ENCODE assay signal across 15 cellular contexts in the genomic region with DNA sequence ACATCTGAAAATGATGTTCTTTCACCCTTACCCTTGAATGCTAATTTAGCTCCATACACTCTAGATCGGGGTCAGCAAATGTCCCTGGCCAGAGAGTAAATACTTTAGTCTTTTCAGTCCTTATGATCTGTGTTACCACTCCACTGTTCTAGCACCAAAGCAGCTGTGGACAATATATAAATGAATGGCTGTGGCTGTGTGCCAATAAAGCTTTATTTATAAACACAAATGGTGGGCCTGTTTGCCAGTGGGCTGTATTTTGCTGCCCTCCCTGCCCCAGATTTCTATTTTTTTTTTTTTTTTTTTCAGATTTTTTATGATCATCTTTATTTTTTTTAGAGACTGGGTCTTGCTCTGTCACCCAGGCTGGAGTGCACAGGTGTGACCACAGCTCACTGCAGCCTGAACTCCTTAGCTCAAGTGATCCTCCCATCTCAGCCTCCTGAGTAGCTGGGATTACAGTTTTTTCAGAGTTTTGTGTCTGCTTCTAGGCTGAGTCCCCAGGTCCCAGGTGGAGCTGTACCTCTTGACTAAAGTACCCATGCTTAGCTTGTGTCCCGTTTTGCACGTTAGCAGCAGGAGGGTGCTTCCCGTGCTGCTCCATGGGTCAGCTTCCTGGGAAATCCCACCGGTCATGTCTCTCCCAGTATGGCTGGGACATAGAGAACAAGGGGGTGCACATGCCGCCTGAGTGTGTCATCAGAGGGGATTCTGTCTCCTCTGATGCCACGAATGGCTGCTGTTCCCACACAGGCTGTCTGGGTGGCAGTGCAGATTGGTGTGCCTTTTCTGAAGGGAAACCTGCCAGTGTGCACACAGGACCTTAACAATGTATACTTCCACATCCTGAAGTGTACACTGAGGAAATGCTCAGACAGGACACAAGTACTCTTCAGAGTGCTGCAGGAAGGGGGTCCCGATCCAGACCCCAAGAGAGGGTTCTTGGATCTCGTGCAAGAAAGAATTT. TPM values are rescaled to one million over a fixed set of nuclear protein-coding genes. Genes with fewer than 3 reads are reported as not detected.
DNase-seq lines count a peak whose midpoint lies in the region; ATAC-seq and TF ChIP-seq lines count a peak whose summit lies in the region.
"Had no signal": no experiment of that assay in that cellular context is flagged by ENCODE, and none has a peak within 500 bp of the region (broad histone marks: within the 10 kb centered on the region; RNA-seq: fewer than 3 reads in every experiment).

No MANE protein-coding gene starts in this region.

- no peak for TF ChIP-seq POLR2A in adrenal gland (IDR thresholded peaks at IDR 0.05)

- 63 to 71% (median 67%) methylated on average over 7 to 9 of the region's 9 CpGs for WGBS in adrenal gland, 4 donors
- WGBS in liver = 60% methylated on average over 9 of the region's 9 CpGs

- H3K27ac Mint-ChIP-seq in activated naive CD8-positive, alpha-beta T cell treated with anti-CD3 and anti-CD28 coated beads, Interleukin-2, amount 10 ng/mL, durations not matched to agents 7 days and 5 days = no peak overlapping the region
- no peak overlapping the region for H3K27ac Mint-ChIP-seq in activated naive CD8-positive, alpha-beta T cell treated with anti-CD3 and anti-CD28 coated beads, Interleukin-2, amount 50 U/mL, for 24 hours
- H3K27ac Mint-ChIP-seq: activated naive CD4-positive, alpha-beta T cell treated with anti-CD3 and anti-CD28 coated beads, Interleukin-2, amount 50 U/mL, for 24 hours had no signal

- H3K9me3 ChIP-seq in adrenal gland (replicated peaks in 1 of 3) = peaks cover 0 to 13% (median 0%) of the 10 kb centered on the region in 3 donors
- no peaks in the 10 kb centered on the region for H3K9me3 ChIP-seq in liver (ENCODE audit: control insufficient read depth in 4 of 4, low read length in 3 of 4)
- H3K9me3 ChIP-seq in tibial artery = no peaks in the 10 kb centered on the region
- H3K9me3 ChIP-seq: thyroid gland had no signal

- POLR2A ChIA-PET in activated naive CD8-positive, alpha-beta T cell treated with anti-CD3 and anti-CD28 coated beads, Interleukin-2, amount 10 ng/mL, durations not matched to agents 7 days and 5 days (lab: Charles Lee) = interaction anchor here (0.7 to 1.1 kb wide), 2 partner anchors 15 to 19 kb away, joined by 3 read pairs; no protein-coding TSS in a partner anchor

- H3K27me3 ChIP-seq in adrenal gland = no peaks in the 10 kb centered on the region
- H3K27me3 ChIP-seq in liver (ENCODE audit: control insufficient read depth in 4 of 4, insufficient read depth in 4 of 4, low read length in 3 of 4) = no peaks in the 10 kb centered on the region
- peaks cover 0 to 27% of the 10 kb centered on the region in 2 donors for H3K27me3 ChIP-seq in tibial artery
- H3K27me3 ChIP-seq: thyroid gland had no signal

- H3K4me1 ChIP-seq in adrenal gland (replicated peaks in 1 of 2) (peaks cover 3 to 6% of the 10 kb centered on the region in 2 donors), liver (ENCODE audit: control insufficient read depth in 4 of 4, insufficient read depth in 4 of 4, low read length in 3 of 4) (peaks cover 0 to 19% (median 2%) of the 10 kb centered on the region in 4 donors), tibial artery (no peaks in the 10 kb centered on the region)
- H3K4me1 ChIP-seq: thyroid gland had no signal

- no peaks in the 10 kb centered on the region for H3K9me3 Mint-ChIP-seq in activated naive CD8-positive, alpha-beta T cell treated with anti-CD3 and anti-CD28 coated beads, Interleukin-2, amount 10 ng/mL, durations not matched to agents 7 days and 5 days
- H3K9me3 Mint-ChIP-seq in activated naive CD8-positive, alpha-beta T cell treated with anti-CD3 and anti-CD28 coated beads, Interleukin-2, amount 50 U/mL, for 24 hours = no peaks in the 10 kb centered on the region
- H3K9me3 Mint-ChIP-seq: activated naive CD4-positive, alpha-beta T cell treated with anti-CD3 and anti-CD28 coated beads, Interleukin-2, amount 50 U/mL, for 24 hours had no signal

- H3K9ac ChIP-seq in liver (ENCODE audit: low read depth in 1 of 2, low read length in 2 of 2) = no peak overlapping the region

- peaks cover 2% of the 10 kb centered on the region for H3K36me3 Mint-ChIP-seq in activated naive CD8-positive, alpha-beta T cell treated with anti-CD3 and anti-CD28 coated beads, Interleukin-2, amount 10 ng/mL, durations not matched to agents 7 days and 5 days
- H3K36me3 Mint-ChIP-seq in activated naive CD8-positive, alpha-beta T cell treated with anti-CD3 and anti-CD28 coated beads, Interleukin-2, amount 50 U/mL, for 24 hours (ENCODE audit: low read depth) = no peaks in the 10 kb centered on the region

- no peak for ATAC-seq in activated naive CD8-positive, alpha-beta T cell treated with anti-CD3 and anti-CD28 coated beads, Interleukin-2, amount 10 ng/mL, durations not matched to agents 7 days and 5 days (ENCODE audit: low read depth)
- no peak for ATAC-seq in activated naive CD8-positive, alpha-beta T cell treated with anti-CD3 and anti-CD28 coated beads, Interleukin-2, amount 50 U/mL, for 24 hours
- no peak for ATAC-seq in HG03432 (IDR thresholded peaks at IDR 0.05; ENCODE audit: unreplicated experiment)

- no peaks in the 10 kb centered on the region for H3K36me3 ChIP-seq in adrenal gland (replicated peaks in 1 of 2)
- no peaks in the 10 kb centered on the region for H3K36me3 ChIP-seq in liver (ENCODE audit: control insufficient read depth in 4 of 4, insufficient read depth in 3 of 4, low read depth in 1 of 4, low read length in 3 of 4)
- H3K36me3 ChIP-seq in tibial artery = no peaks in the 10 kb centered on the region
- H3K36me3 ChIP-seq: thyroid gland had no signal

- H3K4me3 Mint-ChIP-seq in activated naive CD8-positive, alpha-beta T cell treated with anti-CD3 and anti-CD28 coated beads, Interleukin-2, amount 10 ng/mL, durations not matched to agents 7 days and 5 days = peak overlapping the region; percentile 44
- H3K4me3 Mint-ChIP-seq in activated naive CD8-positive, alpha-beta T cell treated with anti-CD3 and anti-CD28 coated beads, Interleukin-2, amount 50 U/mL, for 24 hours = no peak overlapping the region
- H3K4me3 Mint-ChIP-seq: activated naive CD4-positive, alpha-beta T cell treated with anti-CD3 and anti-CD28 coated beads, Interleukin-2, amount 50 U/mL, for 24 hours had no signal

- DNase-seq in activated naive CD8-positive, alpha-beta T cell treated with anti-CD3 and anti-CD28 coated beads, Interleukin-2, amount 10 ng/mL, durations not matched to agents 7 days and 5 days = no peak
- DNase-seq in activated naive CD8-positive, alpha-beta T cell treated with anti-CD3 and anti-CD28 coated beads, Interleukin-2, amount 50 U/mL, for 24 hours = no peak
- DNase-seq in adrenal gland (peak in 1 of 7 donors; percentile 50), tibial artery (peak in 1 of 2 donors; percentile 37), DMS53 treated with DMSO at 0.1 percent for 48 hours (lab: John Stamatoyannopoulos, UW; ENCODE audit: unreplicated experiment) (no peak), occipital lobe (lab: John Stamatoyannopoulos, UW) (no peak)
- DNase-seq: activated CD8-positive, alpha-beta memory T cell treated with anti-CD3 and anti-CD28 coated beads, Interleukin-2, amount 50 U/mL, for 48 hours; effector CD8-positive, alpha-beta T cell; GOT3; NCI-H774; stimulated activated CD4-positive, alpha-beta T cell treated with anti-CD3 and anti-CD28 coated beads, Interleukin-2, amount 100 ng/mL, for 24 hours; thyroid gland had no signal

- intact Hi-C loops in adrenal gland (cut with DNase I) = no loop called here
- intact Hi-C loops in tibial artery (cut with DNase I; ENCODE audit: low total_unique reads) = no loop called here

- H3K27ac ChIP-seq in adrenal gland = peak overlapping the region in 3 of 5 donors; percentile 2 to 61 (median 5)
- H3K27ac ChIP-seq in liver (ENCODE audit: low read depth in 1 of 2, low read length in 2 of 2) = peak overlapping the region; percentile 20 to 60
- H3K27ac ChIP-seq in tibial artery = no peak overlapping the region
- H3K27ac ChIP-seq: thyroid gland had no signal

- no peak for TF ChIP-seq RAD21 in liver (IDR thresholded peaks at IDR 0.05)

- TF ChIP-seq CTCF in adrenal gland (IDR thresholded peaks at IDR 0.05) = no peak
- no peak for TF ChIP-seq CTCF in liver (IDR thresholded peaks at IDR 0.05; ENCODE audit: low read depth, low read length, missing input control)
- TF ChIP-seq CTCF in tibial artery (IDR thresholded peaks at IDR 0.05) = no peak

- H3K4me1 Mint-ChIP-seq in activated naive CD8-positive, alpha-beta T cell treated with anti-CD3 and anti-CD28 coated beads, Interleukin-2, amount 10 ng/mL, durations not matched to agents 7 days and 5 days = no peaks in the 10 kb centered on the region
- H3K4me1 Mint-ChIP-seq in activated naive CD8-positive, alpha-beta T cell treated with anti-CD3 and anti-CD28 coated beads, Interleukin-2, amount 50 U/mL, for 24 hours = no peaks in the 10 kb centered on the region
- H3K4me1 Mint-ChIP-seq: activated naive CD4-positive, alpha-beta T cell treated with anti-CD3 and anti-CD28 coated beads, Interleukin-2, amount 50 U/mL, for 24 hours had no signal

- H3K4me3 ChIP-seq in adrenal gland (peak overlapping the region in 1 of 4 donors; percentile 48), liver (ENCODE audit: low read depth in 1 of 3, low read length in 3 of 3) (peak overlapping the region; percentile 35 to 47 (median 40)), tibial artery (peak overlapping the region; percentile 2 to 25)
- H3K4me3 ChIP-seq: thyroid gland had no signal

- H3K27me3 Mint-ChIP-seq in activated naive CD8-positive, alpha-beta T cell treated with anti-CD3 and anti-CD28 coated beads, Interleukin-2, amount 10 ng/mL, durations not matched to agents 7 days and 5 days = peaks cover 61% of the 10 kb centered on the region
- peaks cover 43% of the 10 kb centered on the region for H3K27me3 Mint-ChIP-seq in activated naive CD8-positive, alpha-beta T cell treated with anti-CD3 and anti-CD28 coated beads, Interleukin-2, amount 50 U/mL, for 24 hours

TF ChIP-seq in liver, 16 proteins besides CTCF, POLR2A, EP300 and RAD21:
- TF ChIP-seq NR2F2 (IDR thresholded peaks at IDR 0.05) (no peak), HNF4A (conservative IDR thresholded peaks at IDR 0.05) (no peak)
TF ChIP-seq in liver: peak in this region for 0.

RNA-seq across cellular contexts. Expression of a gene that starts 16.0 kb away (rescaled TPM):
- total RNA-seq in activated naive CD8-positive, alpha-beta T cell treated with anti-CD3 and anti-CD28 coated beads, Interleukin-2, amount 10 ng/mL, durations not matched to agents 7 days and 5 days = 10 to 100 TPM; 36.3 to 37.9 TPM
- total RNA-seq in adrenal gland (100 to 1,000 TPM in 2 of 8 donors, 10 to 100 TPM in 6; 43.7 to 249 (median 74.8) TPM), liver (10 to 100 TPM in 1 of 2 donors, 1 to 10 TPM in 1; 9.8 to 35.2 TPM), occipital lobe (17.3 TPM)
- polyA plus RNA-seq in adrenal gland (100 to 1,000 TPM in 1 of 3 donors, 10 to 100 TPM in 2; 35.8 to 439 (median 77.0) TPM), liver (10 to 100 TPM; 45.2 to 98.1 TPM)

RNA-seq across cellular contexts. Expression of a gene that starts 40.7 kb away (rescaled TPM):
- 10 to 100 TPM; 25.8 to 27.1 TPM for total RNA-seq in activated naive CD8-positive, alpha-beta T cell treated with anti-CD3 and anti-CD28 coated beads, Interleukin-2, amount 10 ng/mL, durations not matched to agents 7 days and 5 days
- total RNA-seq in adrenal gland (10 to 100 TPM; 28.9 to 60.8 (median 33.2) TPM), liver (10 to 100 TPM; 12.8 to 13.8 TPM), occipital lobe (21.7 TPM)
- polyA plus RNA-seq in adrenal gland (10 to 100 TPM; 13.3 to 26.6 (median 14.9) TPM), liver (10 to 100 TPM in 1 of 2 donors, 1 to 10 TPM in 1; 3.6 to 12.5 TPM)

Comparison
In these comparisons a context has a peak if more than half of its experiments do, and no peak if none do; other contexts are left out.
1. H3K27ac ChIP-seq: peak in adrenal gland (3 of 5) and liver (2 of 2); none in tibial artery (0 of 2).